ENCODE assay signal across 24 cellular contexts in the genomic region with DNA sequence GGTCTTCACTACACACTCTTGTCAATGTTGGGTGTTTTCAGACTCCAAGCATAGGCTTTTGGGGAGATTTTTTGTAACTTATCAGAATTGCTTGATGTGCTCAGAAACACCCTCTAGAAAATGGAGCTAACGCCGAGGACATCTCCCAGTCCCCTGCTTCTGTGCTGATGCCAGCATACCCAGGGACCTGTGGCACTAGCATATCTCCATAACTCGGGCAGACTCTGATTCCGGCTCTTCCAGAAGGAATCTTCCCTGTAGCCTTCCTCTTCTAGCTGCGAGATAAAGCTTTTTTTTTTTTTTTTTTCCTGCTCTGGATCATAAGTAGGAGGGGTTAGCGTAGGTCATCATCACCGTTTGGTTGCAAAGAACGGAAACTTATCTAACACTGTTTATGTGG.
"Had no signal": no experiment of that assay in that cellular context is flagged by ENCODE, and none has a peak within 500 bp of the region (broad histone marks: within the 10 kb centered on the region; RNA-seq: fewer than 3 reads in every experiment).

No MANE protein-coding gene starts in this region.

- H3K4me1 Mint-ChIP-seq: natural killer cell; nephron; stimulated activated effector memory CD8-positive, alpha-beta T cell treated with anti-CD3 and anti-CD28 coated beads, Interleukin-12 subunit alpha, Interleukin-12 subunit beta, amount 100 ng/mL, for 72 hours; stimulated activated naive B cell treated with anti-CD40 and anti-IgM and Interleukin-4, amounts not matched to agents 10 μg/mL and 1 μg/mL and 100 μg/mL, for 72 hours had no signal

- H3K27ac Mint-ChIP-seq: natural killer cell; nephron; neural progenitor cell; progenitor cell of endocrine pancreas; stimulated activated effector memory CD8-positive, alpha-beta T cell treated with anti-CD3 and anti-CD28 coated beads, Interleukin-12 subunit alpha, Interleukin-12 subunit beta, amount 100 ng/mL, for 72 hours; stimulated activated naive B cell treated with anti-CD40 and anti-IgM and Interleukin-4, amounts not matched to agents 10 μg/mL and 1 μg/mL and 100 μg/mL, for 72 hours; stimulated activated naive CD8-positive, alpha-beta T cell treated with anti-CD3 and anti-CD28 coated beads, Interleukin-15, Interleukin-2, amounts not matched to agents 100 ng/mL and 50 ng/mL, for 24 hours had no signal

- H3K27me3 Mint-ChIP-seq: progenitor cell of endocrine pancreas; stimulated activated naive B cell treated with anti-CD40 and anti-IgM and Interleukin-4, amounts not matched to agents 10 μg/mL and 1 μg/mL and 100 μg/mL, for 72 hours; stimulated activated naive CD8-positive, alpha-beta T cell treated with anti-CD3 and anti-CD28 coated beads, Interleukin-15, Interleukin-2, amounts not matched to agents 100 ng/mL and 50 ng/mL, for 24 hours had no signal

- DNase-seq: natural killer cell; occipital lobe; ovary; posterior cingulate gyrus; psoas muscle; right cardiac atrium; right lobe of liver; sigmoid colon; small intestine; stimulated activated CD4-positive, alpha-beta T cell treated with anti-CD3 and anti-CD28 coated beads, Interleukin-15, amount 100 ng/mL, for 24 hours; stimulated activated CD4-positive, alpha-beta T cell treated with anti-CD3 and anti-CD28 coated beads, Interleukin-2, amount 100 ng/mL, for 24 hours; stimulated activated CD4-positive, alpha-beta T cell treated with anti-CD3 and anti-CD28 coated beads, Interleukin-2, amount 100 ng/mL, for 48 hours; stimulated activated CD4-positive, alpha-beta T cell treated with anti-CD3 and anti-CD28 coated beads, Interleukin-4, amount 100 ng/mL, for 24 hours; stimulated activated naive B cell treated with anti-CD40 and anti-IgM and Interleukin-4, amounts not matched to agents 10 μg/mL and 1 μg/mL and 100 μg/mL, for 72 hours; stimulated activated naive CD4-positive, alpha-beta T cell treated with Interleukin-2 at 50 U/mL for 16 hours; stomach; thyroid gland; trophoblast cell; upper lobe of left lung had no signal

- H3K36me3 Mint-ChIP-seq: natural killer cell; stimulated activated effector memory CD8-positive, alpha-beta T cell treated with anti-CD3 and anti-CD28 coated beads, Interleukin-12 subunit alpha, Interleukin-12 subunit beta, amount 100 ng/mL, for 72 hours; stimulated activated naive B cell treated with anti-CD40 and anti-IgM and Interleukin-4, amounts not matched to agents 10 μg/mL and 1 μg/mL and 100 μg/mL, for 72 hours had no signal

- H3K4me3 Mint-ChIP-seq: natural killer cell; nephron; neural progenitor cell; stimulated activated effector memory CD8-positive, alpha-beta T cell treated with anti-CD3 and anti-CD28 coated beads, Interleukin-12 subunit alpha, Interleukin-12 subunit beta, amount 100 ng/mL, for 72 hours; stimulated activated naive B cell treated with anti-CD40 and anti-IgM and Interleukin-4, amounts not matched to agents 10 μg/mL and 1 μg/mL and 100 μg/mL, for 72 hours; stimulated activated naive CD8-positive, alpha-beta T cell treated with anti-CD3 and anti-CD28 coated beads, Interleukin-15, Interleukin-2, amounts not matched to agents 100 ng/mL and 50 ng/mL, for 24 hours had no signal

- ATAC-seq: natural killer cell; psoas muscle; right cardiac atrium; right lobe of liver; stimulated activated effector memory CD8-positive, alpha-beta T cell treated with anti-CD3 and anti-CD28 coated beads, Interleukin-12 subunit alpha, Interleukin-12 subunit beta, amount 100 ng/mL, for 72 hours; stimulated activated naive B cell treated with anti-CD40 and anti-IgM and Interleukin-4, amounts not matched to agents 10 μg/mL and 1 μg/mL and 100 μg/mL, for 72 hours had no signal
